Comparison of ENCODE assay signal across 30 cellular contexts in the genomic region with DNA sequence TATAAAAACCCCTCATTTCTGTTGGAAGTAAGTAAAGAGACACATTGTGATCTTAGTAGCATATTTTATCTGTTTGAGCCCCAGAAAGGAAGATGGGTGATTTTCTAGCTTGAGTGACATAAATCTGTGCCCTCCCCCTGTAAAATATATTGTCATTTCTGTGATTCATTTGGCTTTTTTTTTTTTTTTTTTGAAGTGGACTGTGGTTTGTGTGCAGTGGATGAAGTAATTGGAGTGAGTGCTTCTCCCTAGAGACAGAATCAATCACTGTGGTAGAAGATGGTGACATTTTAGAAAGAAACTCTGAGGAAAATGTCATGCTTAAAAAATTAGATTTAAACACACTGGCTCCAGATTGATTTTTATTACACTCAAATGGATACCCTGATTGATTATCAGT.
DNase-seq lines count a peak whose midpoint lies in the region; ATAC-seq lines count a peak whose summit lies in the region.
"Had no signal": no experiment of that assay in that cellular context is flagged by ENCODE, and none has a peak within 500 bp of the region (broad histone marks: within the 10 kb centered on the region; RNA-seq: fewer than 3 reads in every experiment).

No MANE protein-coding gene starts in this region.

- no peak overlapping the region for H4K8ac ChIP-seq in trophoblast cell (ENCODE audit: low read depth, low read length)

- H3K27ac ChIP-seq in substantia nigra (ENCODE audit: low read depth, low read length, poor library complexity, severe bottlenecking) (no peak overlapping the region), trophoblast cell (ENCODE audit: low read depth, low read length) (no peak overlapping the region)
- H3K27ac ChIP-seq: breast epithelium, lower lobe of right lung, parathyroid adenoma, right atrium auricular region, SK-N-MC, suprapubic skin had no signal

- no peak overlapping the region for H3K14ac ChIP-seq in trophoblast cell (ENCODE audit: low read length)

- peaks cover 2% of the 10 kb centered on the region for H3K79me2 ChIP-seq in trophoblast cell (ENCODE audit: control insufficient read depth, insufficient read depth, low read length, poor library complexity)
- H3K79me2 ChIP-seq: parathyroid adenoma had no signal

- no peak overlapping the region for H2BK120ac ChIP-seq in trophoblast cell (ENCODE audit: insufficient read depth, low read length, poor library complexity)

- no peak overlapping the region for H4K91ac ChIP-seq in trophoblast cell (ENCODE audit: low read depth, low read length)

- no peak for ATAC-seq in GM18870 (IDR thresholded peaks at IDR 0.05; ENCODE audit: unreplicated experiment)
- ATAC-seq: GM12878; K562; lower lobe of right lung; stimulated activated effector memory CD8-positive, alpha-beta T cell treated with anti-CD3 and anti-CD28 coated beads, Interleukin-12 subunit alpha, Interleukin-12 subunit beta, amount 100 ng/mL, for 72 hours; T-helper 17 cell had no signal

- no peak overlapping the region for H3K9ac ChIP-seq in trophoblast cell (ENCODE audit: low read length)
- H3K9ac ChIP-seq: parathyroid adenoma had no signal

- no peak overlapping the region for H2BK12ac ChIP-seq in trophoblast cell (ENCODE audit: low read length)

- H3K4me2 ChIP-seq in trophoblast cell (ENCODE audit: low read length) = no peak overlapping the region

- no peak overlapping the region for H3K4me3 ChIP-seq in trophoblast cell (ENCODE audit: low read depth, low read length)
- H3K4me3 ChIP-seq: breast epithelium, GM12878, K562, lower lobe of right lung, right atrium auricular region, SK-N-MC, suprapubic skin had no signal

- H2AFZ ChIP-seq in trophoblast cell (ENCODE audit: insufficient read depth, low read length, poor library complexity) = no peak overlapping the region
- H2AFZ ChIP-seq: parathyroid adenoma had no signal

- peaks cover 4% of the 10 kb centered on the region for H3K79me1 ChIP-seq in trophoblast cell (ENCODE audit: low read length)

- no peak overlapping the region for H2AK5ac ChIP-seq in trophoblast cell (ENCODE audit: low read length)

- H3K18ac ChIP-seq in trophoblast cell (ENCODE audit: low read length) = no peak overlapping the region

- H4K12ac ChIP-seq in trophoblast cell (ENCODE audit: low read depth, low read length) = no peak overlapping the region

- H3K4me1 ChIP-seq in trophoblast cell (ENCODE audit: control insufficient read depth in 1 of 2, insufficient read depth in 2 of 2, low read length in 2 of 2) = peaks cover 0 to 3% of the 10 kb centered on the region in 2 experiments
- H3K4me1 ChIP-seq: breast epithelium, Caco-2, lower lobe of right lung, parathyroid adenoma, suprapubic skin had no signal

- no peak overlapping the region for H3K4ac ChIP-seq in trophoblast cell (ENCODE audit: low read depth, low read length)

- H3K23ac ChIP-seq in trophoblast cell (ENCODE audit: low read length) = no peak overlapping the region

- H2BK5ac ChIP-seq in trophoblast cell (ENCODE audit: low read depth, low read length, poor library complexity) = no peak overlapping the region

- H3K36me3 ChIP-seq in trophoblast cell (ENCODE audit: control insufficient read depth in 1 of 2, insufficient read depth in 2 of 2, low read length in 2 of 2) = no peaks in the 10 kb centered on the region
- H3K36me3 ChIP-seq: breast epithelium, lower lobe of right lung, right atrium auricular region, suprapubic skin had no signal

- H3K9me3 ChIP-seq in trophoblast cell (ENCODE audit: insufficient read depth, low read depth, low read length) = no peaks in the 10 kb centered on the region
- H3K9me3 ChIP-seq: breast epithelium, Caco-2, lower lobe of right lung, right atrium auricular region, suprapubic skin had no signal

- no peaks in the 10 kb centered on the region for H3K27me3 ChIP-seq in trophoblast cell (ENCODE audit: insufficient read depth, low read length)
- H3K27me3 ChIP-seq: breast epithelium, right atrium auricular region, suprapubic skin had no signal

- DNase-seq in AG08395 (ENCODE audit: low spot score) = peak; percentile 35
- DNase-seq in GM04504 (ENCODE audit: low read depth) = peak; percentile 22
- DNase-seq in NCI-H69 (lab: John Stamatoyannopoulos, UW) = peak; percentile 25
- DNase-seq in glomerular visceral epithelial cell (ENCODE audit: extremely low spot score) = peak; percentile 13
- no peak for DNase-seq in EL
- DNase-seq in substantia nigra (lab: John Stamatoyannopoulos, UW) = no peak
- DNase-seq in trophoblast cell = no peak
- DNase-seq: activated CD4-positive, alpha-beta memory T cell treated with anti-CD3 and anti-CD28 coated beads, Interleukin-2, amount 10 ng/mL, durations not matched to agents 7 days and 5 days; activated CD4-positive, CD25-positive, alpha-beta regulatory T cell treated with anti-CD3 and anti-CD28 coated beads, Interleukin-2, amount 50 U/mL, for 72 hours; activated CD8-positive, alpha-beta memory T cell treated with anti-CD3 and anti-CD28 coated beads, Interleukin-2, amount 50 U/mL, for 48 hours; activated naive CD4-positive, alpha-beta T cell treated with anti-CD3 and anti-CD28 coated beads, Interleukin-2, amount 10 ng/mL, durations not matched to agents 7 days and 5 days; C1 segment of cervical spinal cord; Caco-2; DND-41; lower lobe of right lung; NCI-H1694 treated with DMSO at 0.1 percent for 48 hours; NCI-H226; NCI-H748 treated with DMSO at 0.1 percent for 48 hours; stimulated activated CD4-positive, alpha-beta T cell treated with anti-CD3 and anti-CD28 coated beads, Interleukin-12 subunit alpha, Interleukin-12 subunit beta, amount 100 ng/mL, for 4 hours; stimulated activated CD4-positive, alpha-beta T cell treated with anti-CD3 and anti-CD28 coated beads, Interleukin-4, amount 100 ng/mL, for 24 hours; T-helper 17 cell had no signal

Comparison
In these comparisons a context has a peak if more than half of its experiments do, and no peak if none do; other contexts are left out.
1. DNase-seq: peak in AG08395 (single experiment), GM04504 (single experiment), NCI-H69 (single experiment) and glomerular visceral epithelial cell (single experiment); none in EL (single experiment), substantia nigra (0 of 49) and trophoblast cell (0 of 2).